In genomic region chr1:1606232-1606631, GRCh38 we compare ENCODE assay signal across 29 cellular contexts. TPM values are rescaled to one million over a fixed set of nuclear protein-coding genes. Genes with fewer than 3 reads are reported as not detected.
"Had no signal": no experiment of that assay in that cellular context is flagged by ENCODE, and none has a peak within 500 bp of the region (broad histone marks: within the 10 kb centered on the region; RNA-seq: fewer than 3 reads in every experiment).

No MANE protein-coding gene starts in this region.

- H3K9me3 ChIP-seq: ascending aorta, MG63 had no signal

- H3K4me1 ChIP-seq: ascending aorta had no signal

- DNase-seq: activated B cell treated with CpG ODN at 0.5 μM for 24 hours; activated CD4-positive, alpha-beta T cell treated with anti-CD3 and anti-CD28 coated beads for 1 hour; activated CD4-positive, alpha-beta T cell treated with anti-CD3 and anti-CD28 coated beads, Interleukin-2, amount 50 U/mL, for 48 hours; activated CD8-positive, alpha-beta memory T cell treated with anti-CD3 and anti-CD28 coated beads, Interleukin-2, amount 10 ng/mL, durations not matched to agents 7 days and 5 days; activated effector memory CD4-positive, alpha-beta T cell treated with Interleukin-2 at 50 U/mL for 16 hours; activated naive CD4-positive, alpha-beta T cell treated with Interleukin-2 at 50 U/mL for 16 hours; activated naive CD8-positive, alpha-beta T cell treated with anti-CD3 and anti-CD28 coated beads, Interleukin-2, amount 50 U/mL, for 24 hours; amniotic stem cell; MG63; MV-4-11; NCI-H1092 treated with DMSO at 0.1 percent for 48 hours; NCI-H1417 treated with DMSO at 0.1 percent for 48 hours; NCI-H1694; NCI-H2029; NCI-H2107; NCI-H2171 treated with DMSO at 0.1 percent for 48 hours; NCI-H345; NCI-H510A treated with DMSO at 0.1 percent for 48 hours; SHP77 treated with DMSO at 0.1 percent for 48 hours; T-helper 9 cell had no signal

- H3K36me3 ChIP-seq: ascending aorta, MG63 had no signal

- H3K27me3 ChIP-seq: ascending aorta, MG63 had no signal

- H3K4me3 ChIP-seq: ascending aorta, MG63 had no signal

- ATAC-seq: activated naive CD8-positive, alpha-beta T cell treated with anti-CD3 and anti-CD28 coated beads, Interleukin-2, amount 50 U/mL, for 24 hours had no signal

- H3K27ac Mint-ChIP-seq: brain had no signal

- H3K36me3 Mint-ChIP-seq: activated CD8-positive, alpha-beta memory T cell treated with anti-CD3 and anti-CD28 coated beads, Interleukin-2, amount 10 ng/mL, durations not matched to agents 7 days and 5 days; activated naive CD4-positive, alpha-beta T cell treated with anti-CD3 and anti-CD28 coated beads, Interleukin-2, amount 50 U/mL, for 72 hours; brain had no signal

- H3K27ac ChIP-seq: ascending aorta had no signal

- H3K27me3 Mint-ChIP-seq: activated B cell treated with CpG ODN at 0.5 μM for 24 hours; activated CD4-positive, alpha-beta T cell treated with anti-CD3 and anti-CD28 coated beads, Interleukin-2, amount 10 ng/mL, durations not matched to agents 24 days and 14 days; activated CD8-positive, alpha-beta memory T cell treated with anti-CD3 and anti-CD28 coated beads, Interleukin-2, amount 10 ng/mL, durations not matched to agents 7 days and 5 days; activated naive CD8-positive, alpha-beta T cell treated with anti-CD3 and anti-CD28 coated beads, Interleukin-2, amount 50 U/mL, for 24 hours; activated T-cell treated with anti-CD3 and anti-CD28 coated beads, Interleukin-2, amount 50 U/mL, for 24 hours; central memory CD8-positive, alpha-beta T cell had no signal

- H3K4me3 Mint-ChIP-seq: activated CD8-positive, alpha-beta memory T cell treated with anti-CD3 and anti-CD28 coated beads, Interleukin-2, amount 10 ng/mL, durations not matched to agents 7 days and 5 days; activated naive CD8-positive, alpha-beta T cell treated with anti-CD3 and anti-CD28 coated beads, Interleukin-2, amount 50 U/mL, for 24 hours; activated T-cell treated with anti-CD3 and anti-CD28 coated beads, Interleukin-2, amount 50 U/mL, for 24 hours; brain; central memory CD8-positive, alpha-beta T cell had no signal

- H3K9me3 Mint-ChIP-seq: activated B cell treated with CpG ODN at 0.5 μM for 24 hours; activated CD4-positive, alpha-beta T cell treated with anti-CD3 and anti-CD28 coated beads, Interleukin-2, amount 10 ng/mL, durations not matched to agents 24 days and 14 days; activated naive CD4-positive, alpha-beta T cell treated with anti-CD3 and anti-CD28 coated beads, Interleukin-2, amount 50 U/mL, for 72 hours; activated naive CD8-positive, alpha-beta T cell treated with anti-CD3 and anti-CD28 coated beads, Interleukin-2, amount 50 U/mL, for 24 hours; activated T-cell treated with anti-CD3 and anti-CD28 coated beads, Interleukin-2, amount 50 U/mL, for 24 hours; activated T-helper 1 cell treated with anti-CD3 and anti-CD28 coated beads, Interleukin-12 subunit alpha, Interleukin-12 subunit beta, Interleukin-2, Interleukin-4 antibody, amounts not matched to agents 30 ng/mL and 10 ng/mL and 1 ng/mL, durations not matched to agents 14 hours and 24 hours and 36 hours; brain; central memory CD8-positive, alpha-beta T cell; T-helper 1 cell treated with Interleukin-12 subunit alpha and Interleukin-12 subunit beta and Interleukin-4 antibody, amounts not matched to agents 30 μg/mL and 1 μg/mL, for 36 hours had no signal

RNA-seq across cellular contexts. Expression of gene MMP23B, which starts 25.7 kb away (rescaled TPM):
- total RNA-seq: SK-MEL-5 had no signal
